ENCODE assay signal across 4 cellular contexts in genomic region chr19:33840382-33840781, GRCh38.
"Had no signal": no experiment of that assay in that cellular context is flagged by ENCODE, and none has a peak within 500 bp of the region (broad histone marks: within the 10 kb centered on the region; RNA-seq: fewer than 3 reads in every experiment).

No MANE protein-coding gene starts in this region.

- H3K27ac Mint-ChIP-seq: GM23338 had no signal

- ATAC-seq: GM23338 had no signal

- H3K4me3 Mint-ChIP-seq: GM23338, H9 had no signal

- DNase-seq: H9, HCEC 1CT, IMR-90 had no signal

- H3K4me1 Mint-ChIP-seq: GM23338 had no signal

- H3K4me3 ChIP-seq: GM23338 had no signal

- H3K9me3 Mint-ChIP-seq: GM23338, H9 had no signal
